Comparison of ENCODE assay signal across 9 cellular contexts in genomic region chr16:23408242-23409201, GRCh38. TPM values are rescaled to one million over a fixed set of nuclear protein-coding genes. Genes with fewer than 3 reads are reported as not detected.
DNase-seq lines count a peak whose midpoint lies in the region; ATAC-seq and TF ChIP-seq lines count a peak whose summit lies in the region.
"Had no signal": no experiment of that assay in that cellular context is flagged by ENCODE, and none has a peak within 500 bp of the region (broad histone marks: within the 10 kb centered on the region; RNA-seq: fewer than 3 reads in every experiment).

No MANE protein-coding gene starts in this region.

- H3K36me3 ChIP-seq in brain microvascular endothelial cell (replicated peaks) (peaks cover 53% of the 10 kb centered on the region), left lung (peaks cover 0 to 84% of the 10 kb centered on the region in 2 donors)
- H3K36me3 ChIP-seq: uterus had no signal

- no peaks in the 10 kb centered on the region for H3K4me1 ChIP-seq in left lung
- H3K4me1 ChIP-seq: uterus had no signal

- H3K27me3 ChIP-seq in brain microvascular endothelial cell (replicated peaks) (no peaks in the 10 kb centered on the region), left lung (no peaks in the 10 kb centered on the region)
- H3K27me3 ChIP-seq: uterus had no signal

- H3K9me3 ChIP-seq in left lung: no peaks in the 10 kb centered on the region
- H3K9me3 ChIP-seq: uterus had no signal

- H3K4me3 Mint-ChIP-seq in activated T-cell treated with anti-CD3 and anti-CD28 coated beads, Interleukin-2, amount 50 U/mL, for 4 hours: no peak overlapping the region

- intact Hi-C loops in left lung (cut with DNase I): no loop called here

- TF ChIP-seq CTCF in LNCaP clone FGC (IDR thresholded peaks at IDR 0.05; ENCODE audit: control insufficient read depth, extremely low read depth, insufficient read depth) (no peak), brain microvascular endothelial cell (IDR thresholded peaks at IDR 0.05; ENCODE audit: low read depth, low read length, missing control alignments) (no peak), left lung (IDR thresholded peaks at IDR 0.05) (no peak), GM20000 (IDR thresholded peaks at IDR 0.05; ENCODE audit: extremely low read depth, missing control alignments) (no peak)

- H3K9me3 Mint-ChIP-seq in activated T-cell treated with anti-CD3 and anti-CD28 coated beads, Interleukin-2, amount 50 U/mL, for 4 hours: no peaks in the 10 kb centered on the region

- H3K36me3 Mint-ChIP-seq in activated T-cell treated with anti-CD3 and anti-CD28 coated beads, Interleukin-2, amount 50 U/mL, for 4 hours (ENCODE audit: insufficient read depth): peaks cover 43% of the 10 kb centered on the region

- no peaks in the 10 kb centered on the region for H3K4me1 Mint-ChIP-seq in activated T-cell treated with anti-CD3 and anti-CD28 coated beads, Interleukin-2, amount 50 U/mL, for 4 hours (ENCODE audit: low read depth)

- no peak overlapping the region for H3K4me3 ChIP-seq in LNCaP clone FGC (ENCODE audit: low read depth, low read length)
- no peak overlapping the region for H3K4me3 ChIP-seq in brain microvascular endothelial cell (ENCODE audit: low read depth, low read length)
- H3K4me3 ChIP-seq in left lung: no peak overlapping the region
- H3K4me3 ChIP-seq: uterus had no signal

- H3K27ac ChIP-seq in brain microvascular endothelial cell (no peak overlapping the region), left lung (peak overlapping the region in 1 of 2 donors; percentile 41)
- H3K27ac ChIP-seq: uterus had no signal

- in situ Hi-C loops in brain microvascular endothelial cell (cut with HindIII; ENCODE audit: low pct_ligation_motif_present, low sequenced_read_pairs): no loop called here

- H3K27me3 Mint-ChIP-seq in activated T-cell treated with anti-CD3 and anti-CD28 coated beads, Interleukin-2, amount 50 U/mL, for 4 hours (ENCODE audit: low read depth): no peaks in the 10 kb centered on the region

- ATAC-seq in left lung: peak; percentile 89
- no peak for ATAC-seq in activated T-cell treated with anti-CD3 and anti-CD28 coated beads, Interleukin-2, amount 50 U/mL, for 4 hours
- no peak for ATAC-seq in GM21737 (IDR thresholded peaks at IDR 0.05; ENCODE audit: unreplicated experiment)
- no peak for ATAC-seq in GM21390 (IDR thresholded peaks at IDR 0.05; ENCODE audit: unreplicated experiment)

- DNase-seq in AG08395 (ENCODE audit: low spot score) (peak; percentile 91), LNCaP clone FGC (ENCODE audit: low read depth) (peak; percentile 81), brain microvascular endothelial cell (peak; percentile 42), left lung (no peak), GM20000 (ENCODE audit: low spot score) (no peak)
- no peak for DNase-seq in activated T-cell treated with anti-CD3 and anti-CD28 coated beads, Interleukin-2, amount 50 U/mL, for 4 hours
- DNase-seq: uterus had no signal

RNA-seq across cellular contexts. Expression of gene COG7, which starts 44.5 kb away (rescaled TPM):
- total RNA-seq in left lung: 10 to 100 TPM; 19.8 to 22.0 TPM
- 10 to 100 TPM; 18.5 to 21.8 (median 20.0) TPM for total RNA-seq in activated T-cell treated with anti-CD3 and anti-CD28 coated beads, Interleukin-2, amount 50 U/mL, for 4 hours

Comparison
In these comparisons a context has a peak if more than half of its experiments do, and no peak if none do; other contexts are left out.
1. DNase-seq: peak in AG08395 (single experiment), LNCaP clone FGC (single experiment) and brain microvascular endothelial cell (single experiment); none in left lung (0 of 2), activated T-cell treated with anti-CD3 and anti-CD28 coated beads, Interleukin-2, amount 50 U/mL, for 4 hours (single experiment) and GM20000 (single experiment).